ENCODE assay signal across 26 cellular contexts in the genomic region with DNA sequence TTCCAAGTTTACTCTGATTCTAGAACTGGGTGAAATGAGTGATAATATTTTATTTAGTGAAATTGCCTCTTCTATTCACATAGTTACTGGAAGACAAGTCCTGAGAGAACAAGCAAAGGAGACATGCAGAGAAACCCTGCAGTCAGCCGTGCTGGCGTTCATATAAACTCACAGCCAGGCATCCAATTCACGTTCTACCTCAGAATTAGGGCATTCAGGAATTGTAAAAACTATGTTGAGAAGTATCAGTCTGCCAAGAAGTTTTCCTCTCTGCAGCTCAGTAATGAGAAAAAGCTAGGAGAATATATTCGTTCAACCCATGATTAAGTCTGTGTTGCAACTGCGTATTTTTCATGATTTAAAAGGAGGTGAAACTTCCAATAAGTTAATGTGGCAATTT.
"Had no signal": no experiment of that assay in that cellular context is flagged by ENCODE, and none has a peak within 500 bp of the region (broad histone marks: within the 10 kb centered on the region; RNA-seq: fewer than 3 reads in every experiment).

No MANE protein-coding gene starts in this region.

- H3K4me2 ChIP-seq: smooth muscle cell had no signal

- H3K27ac Mint-ChIP-seq: activated CD4-positive, alpha-beta T cell treated with anti-CD3 and anti-CD28 coated beads, Interleukin-2, amount 10 ng/mL, durations not matched to agents 7 days and 5 days; activated CD8-positive, alpha-beta memory T cell treated with anti-CD3 and anti-CD28 coated beads, Interleukin-2, amount 10 ng/mL, durations not matched to agents 7 days and 5 days; activated CD8-positive, alpha-beta T cell treated with anti-CD3 and anti-CD28 coated beads for 36 hours; activated naive CD4-positive, alpha-beta T cell treated with anti-CD3 and anti-CD28 coated beads, Interleukin-2, amount 50 U/mL, for 24 hours; activated T-helper 1 cell treated with anti-CD3 and anti-CD28 coated beads, Interleukin-12 subunit alpha, Interleukin-12 subunit beta, Interleukin-2, Interleukin-4 antibody, amounts not matched to agents 30 ng/mL and 10 ng/mL and 1 ng/mL, durations not matched to agents 14 hours and 24 hours and 36 hours; effector memory CD8-positive, alpha-beta T cell; nephron progenitor cell; T-helper 2 cell treated with Interferon-gamma antibody and Interleukin-4, amounts not matched to agents 5 μg/mL and 100 μg/mL, for 36 hours; type B pancreatic cell had no signal

- H3K4me1 ChIP-seq: sigmoid colon, testis, vagina had no signal

- H3K27me3 Mint-ChIP-seq: activated CD4-positive, alpha-beta T cell treated with anti-CD3 and anti-CD28 coated beads, Interleukin-2, amount 10 ng/mL, durations not matched to agents 7 days and 5 days; activated CD8-positive, alpha-beta memory T cell treated with anti-CD3 and anti-CD28 coated beads, Interleukin-2, amount 10 ng/mL, durations not matched to agents 7 days and 5 days; activated naive CD4-positive, alpha-beta T cell treated with anti-CD3 and anti-CD28 coated beads, Interleukin-2, amount 50 U/mL, for 24 hours; effector memory CD8-positive, alpha-beta T cell had no signal

- H3K9me3 Mint-ChIP-seq: activated CD4-positive, alpha-beta T cell treated with anti-CD3 and anti-CD28 coated beads, Interleukin-2, amount 10 ng/mL, durations not matched to agents 7 days and 5 days; activated CD8-positive, alpha-beta T cell treated with anti-CD3 and anti-CD28 coated beads for 36 hours; activated naive CD4-positive, alpha-beta T cell treated with anti-CD3 and anti-CD28 coated beads, Interleukin-2, amount 50 U/mL, for 24 hours; activated T-helper 1 cell treated with anti-CD3 and anti-CD28 coated beads, Interleukin-12 subunit alpha, Interleukin-12 subunit beta, Interleukin-2, Interleukin-4 antibody, amounts not matched to agents 30 ng/mL and 10 ng/mL and 1 ng/mL, durations not matched to agents 14 hours and 24 hours and 36 hours; effector memory CD8-positive, alpha-beta T cell; nephron progenitor cell; T-helper 2 cell treated with Interferon-gamma antibody and Interleukin-4, amounts not matched to agents 5 μg/mL and 100 μg/mL, for 36 hours; type B pancreatic cell had no signal

- ATAC-seq: activated CD8-positive, alpha-beta memory T cell treated with anti-CD3 and anti-CD28 coated beads, Interleukin-2, amount 10 ng/mL, durations not matched to agents 7 days and 5 days; activated CD8-positive, alpha-beta T cell treated with anti-CD3 and anti-CD28 coated beads for 36 hours; effector memory CD8-positive, alpha-beta T cell; esophagus mucosa; left colon; mucosa of descending colon had no signal

- DNase-seq: activated CD4-positive, alpha-beta T cell treated with anti-CD3 and anti-CD28 coated beads, Interleukin-2, amount 10 ng/mL, durations not matched to agents 7 days and 5 days; activated CD4-positive, CD25-positive, alpha-beta regulatory T cell treated with anti-CD3 and anti-CD28 coated beads, Interleukin-2, amount 50 U/mL, for 72 hours; activated CD8-positive, alpha-beta memory T cell treated with anti-CD3 and anti-CD28 coated beads, Interleukin-2, amount 10 ng/mL, durations not matched to agents 7 days and 5 days; activated CD8-positive, alpha-beta T cell treated with anti-CD3 and anti-CD28 coated beads for 36 hours; activated gamma-delta T cell; anterior cingulate cortex; central memory CD4-positive, alpha-beta T cell; dorsolateral prefrontal cortex; effector memory CD8-positive, alpha-beta T cell; left colon; mesendoderm; mucosa of descending colon; nephron progenitor cell; occipital lobe; sigmoid colon; stimulated activated CD4-positive, alpha-beta T cell treated with anti-CD3 and anti-CD28 coated beads, Interleukin-15, amount 100 ng/mL, for 24 hours; stimulated activated naive CD4-positive, alpha-beta T cell; testis; WERI-Rb-1 had no signal

- H3K9me3 ChIP-seq: mucosa of descending colon, sigmoid colon, testis, vagina had no signal

- H3K27me3 ChIP-seq: sigmoid colon, testis, vagina had no signal

- H3K4me3 Mint-ChIP-seq: activated CD4-positive, alpha-beta T cell treated with anti-CD3 and anti-CD28 coated beads, Interleukin-2, amount 10 ng/mL, durations not matched to agents 7 days and 5 days; activated CD8-positive, alpha-beta memory T cell treated with anti-CD3 and anti-CD28 coated beads, Interleukin-2, amount 10 ng/mL, durations not matched to agents 7 days and 5 days; activated CD8-positive, alpha-beta T cell treated with anti-CD3 and anti-CD28 coated beads for 36 hours; activated naive CD4-positive, alpha-beta T cell treated with anti-CD3 and anti-CD28 coated beads, Interleukin-2, amount 50 U/mL, for 24 hours; activated T-helper 1 cell treated with anti-CD3 and anti-CD28 coated beads, Interleukin-12 subunit alpha, Interleukin-12 subunit beta, Interleukin-2, Interleukin-4 antibody, amounts not matched to agents 30 ng/mL and 10 ng/mL and 1 ng/mL, durations not matched to agents 14 hours and 24 hours and 36 hours; effector memory CD8-positive, alpha-beta T cell; nephron progenitor cell; T-helper 2 cell treated with Interferon-gamma antibody and Interleukin-4, amounts not matched to agents 5 μg/mL and 100 μg/mL, for 36 hours; type B pancreatic cell had no signal

- H3K36me3 Mint-ChIP-seq: activated CD8-positive, alpha-beta memory T cell treated with anti-CD3 and anti-CD28 coated beads, Interleukin-2, amount 10 ng/mL, durations not matched to agents 7 days and 5 days; activated naive CD4-positive, alpha-beta T cell treated with anti-CD3 and anti-CD28 coated beads, Interleukin-2, amount 50 U/mL, for 24 hours; type B pancreatic cell had no signal

- H3K27ac ChIP-seq: dorsolateral prefrontal cortex, sigmoid colon, testis, vagina, WERI-Rb-1 had no signal

- H3K4me3 ChIP-seq: mucosa of descending colon, sigmoid colon, smooth muscle cell, testis, vagina had no signal

- H3K4me1 Mint-ChIP-seq: activated CD4-positive, alpha-beta T cell treated with anti-CD3 and anti-CD28 coated beads, Interleukin-2, amount 10 ng/mL, durations not matched to agents 7 days and 5 days; activated CD8-positive, alpha-beta memory T cell treated with anti-CD3 and anti-CD28 coated beads, Interleukin-2, amount 10 ng/mL, durations not matched to agents 7 days and 5 days; activated naive CD4-positive, alpha-beta T cell treated with anti-CD3 and anti-CD28 coated beads, Interleukin-2, amount 50 U/mL, for 24 hours; nephron progenitor cell had no signal

- H3K36me3 ChIP-seq: sigmoid colon, vagina, WERI-Rb-1 had no signal
